Comparison of ENCODE assay signal across 18 cellular contexts in the genomic region with DNA sequence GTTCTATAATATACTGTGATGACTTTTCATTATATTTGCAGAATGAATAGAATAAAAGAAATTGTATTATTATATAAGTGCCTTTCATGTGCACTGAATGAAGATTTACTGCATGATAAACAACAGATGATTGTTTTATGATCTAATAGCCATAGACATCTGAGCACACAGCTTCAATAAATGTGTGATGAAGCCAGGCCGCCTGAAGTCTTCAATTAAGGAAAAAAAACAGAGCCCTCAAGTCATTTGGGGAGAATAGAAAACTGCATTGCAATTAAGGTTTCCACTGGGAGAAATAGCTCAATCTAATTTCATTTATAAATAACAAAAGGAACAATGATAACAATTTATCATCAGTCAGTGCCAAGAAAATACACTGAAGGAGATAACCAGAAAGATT.
DNase-seq lines count a peak whose midpoint lies in the region; ATAC-seq, FAIRE-seq and TF ChIP-seq lines count a peak whose summit lies in the region.
"Had no signal": no experiment of that assay in that cellular context is flagged by ENCODE, and none has a peak within 500 bp of the region (broad histone marks: within the 10 kb centered on the region; RNA-seq: fewer than 3 reads in every experiment).

No MANE protein-coding gene starts in this region.

- H3K27me3 ChIP-seq in pancreas: no peaks in the 10 kb centered on the region

- no peak for FAIRE-seq in pancreas (lab: Jason Lieb, UNC)

- WGBS in pancreas, 2 donors: 48 to 65% methylated on average over 1 of the region's 1 CpG

- no peaks in the 10 kb centered on the region for H3K36me3 ChIP-seq in pancreas

- H3K4me3 ChIP-seq in pancreas: no peak overlapping the region

- H3K27ac ChIP-seq in pancreas: no peak overlapping the region
- H3K27ac ChIP-seq: C4-2B, HL-60 had no signal

- DNase-seq in NCI-H1417 (lab: John Stamatoyannopoulos, UW) (peak in 2 of 3 experiments; percentile 71 to 97), NCI-H69 (lab: John Stamatoyannopoulos, UW) (peak; percentile 92), SK-N-DZ (ENCODE audit: low spot score) (peak; percentile 23), LoVo (ENCODE audit: low spot score) (no peak), pancreas (no peak), NCI-H1436 (lab: John Stamatoyannopoulos, UW) (no peak)
- DNase-seq: ACHN, DMS79, H7, Karpas-422, MM.1S, NCI-H1092, NCI-H187 treated with DMSO at 0.1 percent for 48 hours, NCI-H82 had no signal

- no peaks in the 10 kb centered on the region for H3K9me3 ChIP-seq in pancreas

- TF ChIP-seq POLR2A in GM18505 (IDR thresholded peaks at IDR 0.05; ENCODE audit: borderline replicate concordance, extremely low read depth, insufficient read depth, insufficient read length): no peak

- no peaks in the 10 kb centered on the region for H3K4me1 ChIP-seq in pancreas

- no peak for TF ChIP-seq CTCF in pancreas (IDR thresholded peaks at IDR 0.05)

- intact Hi-C loops in pancreas (cut with DNase I): no loop called here

- ATAC-seq in GM18505 (IDR thresholded peaks at IDR 0.05; ENCODE audit: unreplicated experiment): no peak
- ATAC-seq in pancreas: no peak
- ATAC-seq: Panc1 had no signal

Comparison
In these comparisons a context has a peak if more than half of its experiments do, and no peak if none do; other contexts are left out.
1. DNase-seq: peak in NCI-H1417 (2 of 3), NCI-H69 (single experiment) and SK-N-DZ (single experiment); none in LoVo (single experiment), pancreas (0 of 6) and NCI-H1436 (single experiment).